ENCODE assay signal across 19 cellular contexts in the genomic region with DNA sequence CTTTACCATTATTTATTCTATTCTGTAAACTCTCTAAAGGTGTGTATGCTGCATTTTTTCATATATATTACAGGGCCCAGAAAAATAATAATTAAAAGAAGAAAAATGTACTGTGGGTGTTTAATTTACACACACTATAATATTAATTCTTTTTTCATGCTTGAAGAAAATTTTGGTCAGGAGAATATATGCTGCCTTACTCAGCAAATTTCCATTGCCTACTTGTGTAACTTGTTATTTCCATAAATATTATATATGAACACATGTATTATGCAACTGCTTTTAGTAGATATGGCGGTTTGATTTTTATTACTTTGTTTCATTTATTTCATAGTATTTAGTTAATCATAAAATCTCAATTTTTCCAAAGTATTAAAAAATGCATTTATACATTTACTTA. TPM values are rescaled to one million over a fixed set of nuclear protein-coding genes. Genes with fewer than 3 reads are reported as not detected.
"Had no signal": no experiment of that assay in that cellular context is flagged by ENCODE, and none has a peak within 500 bp of the region (broad histone marks: within the 10 kb centered on the region; RNA-seq: fewer than 3 reads in every experiment).

No MANE protein-coding gene starts in this region.

- DNase-seq: IMR-90, Kasumi-1, MM.1S, NCI-H1092 treated with DMSO at 0.1 percent for 48 hours, NCI-H1436, NCI-H187, NCI-H2029, NCI-H2081 treated with DMSO at 0.1 percent for 48 hours, NCI-H2171, NCI-H226, NCI-H446, NCI-H510A, NCI-H524 treated with DMSO at 0.1 percent for 48 hours, NCI-H69, NCI-H774, Right ventricle myocardium superior, RPMI8226, SIG-M5, SK-N-SH had no signal

RNA-seq across cellular contexts. Expression of a gene that starts 46.4 kb away (rescaled TPM):
- total RNA-seq: IMR-90 had no signal
